ENCODE assay signal across 26 cellular contexts in the genomic region with DNA sequence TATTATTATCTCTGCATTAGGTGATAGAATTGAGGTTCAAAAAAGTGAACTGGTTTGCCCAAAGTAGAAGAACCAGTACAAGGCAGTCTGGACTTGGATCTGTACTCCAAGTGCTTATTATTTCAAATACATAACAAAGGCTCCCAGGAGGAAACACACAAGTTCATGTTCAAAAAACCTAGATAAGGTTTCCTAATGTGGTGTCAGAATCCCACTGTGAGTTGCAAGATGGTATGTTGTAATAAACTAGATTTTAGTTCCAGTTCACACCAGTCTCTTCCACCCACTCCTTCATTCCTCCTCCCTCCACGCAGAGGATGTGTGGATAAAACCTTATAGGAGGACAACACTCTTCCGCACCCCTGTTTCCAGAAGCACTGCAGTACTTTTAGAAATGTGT. TPM values are rescaled to one million over a fixed set of nuclear protein-coding genes. Genes with fewer than 3 reads are reported as not detected.
"Had no signal": no experiment of that assay in that cellular context is flagged by ENCODE, and none has a peak within 500 bp of the region (broad histone marks: within the 10 kb centered on the region; RNA-seq: fewer than 3 reads in every experiment).

No MANE protein-coding gene starts in this region.

- H3K4me1 ChIP-seq: gastroesophageal sphincter, heart right ventricle, left lung, neural progenitor cell, parathyroid adenoma, prostate gland, right atrium auricular region, stomach had no signal

- H3K36me3 ChIP-seq: gastroesophageal sphincter, heart right ventricle, left lung, neural progenitor cell, prostate gland, right atrium auricular region, stomach, thyroid gland had no signal

- ATAC-seq: effector memory CD8-positive, alpha-beta T cell; gastroesophageal sphincter; heart right ventricle; left cardiac atrium; left lung; naive thymus-derived CD4-positive, alpha-beta T cell; sciatic nerve; stimulated activated effector memory CD8-positive, alpha-beta T cell treated with anti-CD3 and anti-CD28 coated beads, Interleukin-12 subunit alpha, Interleukin-12 subunit beta, amount 100 ng/mL, for 72 hours had no signal

- DNase-seq: cortex of kidney; effector memory CD8-positive, alpha-beta T cell; erythroblast; foreskin fibroblast; heart right ventricle; hippocampal formation; left cardiac atrium; left lung; mesendoderm; midbrain; naive thymus-derived CD4-positive, alpha-beta T cell; stimulated activated CD4-positive, alpha-beta T cell treated with anti-CD3 and anti-CD28 coated beads, Interleukin-2, amount 100 ng/mL, for 24 hours; stimulated activated CD4-positive, alpha-beta T cell treated with anti-CD3 and anti-CD28 coated beads, Interleukin-4, amount 100 ng/mL, for 24 hours; stimulated activated naive CD4-positive, alpha-beta T cell treated with Interleukin-2 at 50 U/mL for 16 hours; stomach; thyroid gland; trophoblast cell had no signal

- H3K9me3 ChIP-seq: gastroesophageal sphincter, heart right ventricle, left lung, prostate gland, right atrium auricular region, stomach, thyroid gland had no signal

- H3K27ac ChIP-seq: gastroesophageal sphincter, heart right ventricle, left lung, neural progenitor cell, parathyroid adenoma, prostate gland, right atrium auricular region, stomach, thyroid gland had no signal

- H3K27me3 ChIP-seq: left lung, neural progenitor cell, right atrium auricular region, stomach, thyroid gland had no signal

- H3K4me3 ChIP-seq: gastroesophageal sphincter, heart right ventricle, left lung, neural progenitor cell, prostate gland, right atrium auricular region, stomach, thyroid gland had no signal

RNA-seq across cellular contexts. Expression of a gene that starts 42.8 kb away (rescaled TPM):
- total RNA-seq: kidney epithelial cell, lung microvascular endothelial cell had no signal
